Comparison of ENCODE assay signal across 1 cellular context in genomic region chr14:94400454-94400853, GRCh38.
TF ChIP-seq lines count a peak whose summit lies in the region.

No MANE protein-coding gene starts in this region.

TF ChIP-seq in HepG2, 621 proteins besides CTCF, POLR2A, EP300 and RAD21 (continued from another document and continues in another):
- no peak for TF ChIP-seq ZBTB44 (CRISPR knock-in tag; IDR thresholded peaks at IDR 0.05)
- no peak for TF ChIP-seq PAX8 (CRISPR knock-in tag; IDR thresholded peaks at IDR 0.05; ENCODE audit: borderline replicate concordance)
- TF ChIP-seq ZNF556 (CRISPR knock-in tag; IDR thresholded peaks at IDR 0.05; ENCODE audit: borderline replicate concordance): no peak
- no peak for TF ChIP-seq TFDP1 (CRISPR knock-in tag; IDR thresholded peaks at IDR 0.05; ENCODE audit: borderline replicate concordance)
- TF ChIP-seq NFE2 (CRISPR knock-in tag; IDR thresholded peaks at IDR 0.05): no peak
- no peak for TF ChIP-seq TFAP4 (IDR thresholded peaks at IDR 0.05; ENCODE audit: borderline replicate concordance, low read depth)
- no peak for TF ChIP-seq ZC3H13 (CRISPR knock-in tag; IDR thresholded peaks at IDR 0.05)
- TF ChIP-seq, protein P1, sequence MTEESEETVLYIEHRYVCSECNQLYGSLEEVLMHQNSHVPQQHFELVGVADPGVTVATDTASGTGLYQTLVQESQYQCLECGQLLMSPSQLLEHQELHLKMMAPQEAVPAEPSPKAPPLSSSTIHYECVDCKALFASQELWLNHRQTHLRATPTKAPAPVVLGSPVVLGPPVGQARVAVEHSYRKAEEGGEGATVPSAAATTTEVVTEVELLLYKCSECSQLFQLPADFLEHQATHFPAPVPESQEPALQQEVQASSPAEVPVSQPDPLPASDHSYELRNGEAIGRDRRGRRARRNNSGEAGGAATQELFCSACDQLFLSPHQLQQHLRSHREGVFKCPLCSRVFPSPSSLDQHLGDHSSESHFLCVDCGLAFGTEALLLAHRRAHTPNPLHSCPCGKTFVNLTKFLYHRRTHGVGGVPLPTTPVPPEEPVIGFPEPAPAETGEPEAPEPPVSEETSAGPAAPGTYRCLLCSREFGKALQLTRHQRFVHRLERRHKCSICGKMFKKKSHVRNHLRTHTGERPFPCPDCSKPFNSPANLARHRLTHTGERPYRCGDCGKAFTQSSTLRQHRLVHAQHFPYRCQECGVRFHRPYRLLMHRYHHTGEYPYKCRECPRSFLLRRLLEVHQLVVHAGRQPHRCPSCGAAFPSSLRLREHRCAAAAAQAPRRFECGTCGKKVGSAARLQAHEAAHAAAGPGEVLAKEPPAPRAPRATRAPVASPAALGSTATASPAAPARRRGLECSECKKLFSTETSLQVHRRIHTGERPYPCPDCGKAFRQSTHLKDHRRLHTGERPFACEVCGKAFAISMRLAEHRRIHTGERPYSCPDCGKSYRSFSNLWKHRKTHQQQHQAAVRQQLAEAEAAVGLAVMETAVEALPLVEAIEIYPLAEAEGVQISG (CRISPR knock-in tag; IDR thresholded peaks at IDR 0.05): no peak
- no peak for TF ChIP-seq HMGXB3 (CRISPR knock-in tag; IDR thresholded peaks at IDR 0.05; ENCODE audit: borderline replicate concordance)
- no peak for TF ChIP-seq HOXA3 (CRISPR knock-in tag; IDR thresholded peaks at IDR 0.05)
- no peak; the same call in 1 of the 2 replicates for TF ChIP-seq SMC3 (IDR thresholded peaks at IDR 0.05; ENCODE audit: low read length)
- no peak for TF ChIP-seq KMT2B (CRISPR knock-in tag; IDR thresholded peaks at IDR 0.05)
- no peak for TF ChIP-seq ZNF160 (CRISPR knock-in tag; IDR thresholded peaks at IDR 0.05)
- no peak for TF ChIP-seq SRSF9 (IDR thresholded peaks at IDR 0.05; ENCODE audit: borderline replicate concordance, insufficient read depth, low read depth, low read length, poor library complexity, severe bottlenecking)
- TF ChIP-seq, protein P2, sequence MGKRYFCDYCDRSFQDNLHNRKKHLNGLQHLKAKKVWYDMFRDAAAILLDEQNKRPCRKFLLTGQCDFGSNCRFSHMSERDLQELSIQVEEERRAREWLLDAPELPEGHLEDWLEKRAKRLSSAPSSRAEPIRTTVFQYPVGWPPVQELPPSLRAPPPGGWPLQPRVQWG (CRISPR knock-in tag; IDR thresholded peaks at IDR 0.05; ENCODE audit: borderline replicate concordance, low read depth): no peak
- no peak for TF ChIP-seq PAF1 (CRISPR knock-in tag; IDR thresholded peaks at IDR 0.05)
- TF ChIP-seq MIER3 (CRISPR knock-in tag; IDR thresholded peaks at IDR 0.05; ENCODE audit: borderline replicate concordance): peak; percentile 38; the same call in 1 of the 2 replicates
- no peak for TF ChIP-seq ZNF589 (CRISPR knock-in tag; conservative IDR thresholded peaks at IDR 0.05)
- TF ChIP-seq ZNF180 (CRISPR knock-in tag; IDR thresholded peaks at IDR 0.05; ENCODE audit: borderline replicate concordance, low read depth): no peak
- no peak for TF ChIP-seq SOX6 (IDR thresholded peaks at IDR 0.05)
- TF ChIP-seq SOX6 (CRISPR knock-in tag; IDR thresholded peaks at IDR 0.05): peak; percentile 96
- TF ChIP-seq CCAR2 (optimal IDR thresholded peaks at IDR 0.05; ENCODE audit: low read depth, low read length): no peak
- TF ChIP-seq ZNF460 (CRISPR knock-in tag; IDR thresholded peaks at IDR 0.05; ENCODE audit: borderline replicate concordance): no peak
- no peak for TF ChIP-seq KAT2B (IDR thresholded peaks at IDR 0.05; ENCODE audit: borderline replicate concordance, low read depth, low read length)
- TF ChIP-seq FOXC1 (CRISPR knock-in tag; IDR thresholded peaks at IDR 0.05; ENCODE audit: borderline replicate concordance): no peak
- TF ChIP-seq HOXA7 (CRISPR knock-in tag; IDR thresholded peaks at IDR 0.05): no peak
- no peak for TF ChIP-seq ZNF350 (CRISPR knock-in tag; IDR thresholded peaks at IDR 0.05; ENCODE audit: borderline replicate concordance, low read depth)
- TF ChIP-seq, protein P3, sequence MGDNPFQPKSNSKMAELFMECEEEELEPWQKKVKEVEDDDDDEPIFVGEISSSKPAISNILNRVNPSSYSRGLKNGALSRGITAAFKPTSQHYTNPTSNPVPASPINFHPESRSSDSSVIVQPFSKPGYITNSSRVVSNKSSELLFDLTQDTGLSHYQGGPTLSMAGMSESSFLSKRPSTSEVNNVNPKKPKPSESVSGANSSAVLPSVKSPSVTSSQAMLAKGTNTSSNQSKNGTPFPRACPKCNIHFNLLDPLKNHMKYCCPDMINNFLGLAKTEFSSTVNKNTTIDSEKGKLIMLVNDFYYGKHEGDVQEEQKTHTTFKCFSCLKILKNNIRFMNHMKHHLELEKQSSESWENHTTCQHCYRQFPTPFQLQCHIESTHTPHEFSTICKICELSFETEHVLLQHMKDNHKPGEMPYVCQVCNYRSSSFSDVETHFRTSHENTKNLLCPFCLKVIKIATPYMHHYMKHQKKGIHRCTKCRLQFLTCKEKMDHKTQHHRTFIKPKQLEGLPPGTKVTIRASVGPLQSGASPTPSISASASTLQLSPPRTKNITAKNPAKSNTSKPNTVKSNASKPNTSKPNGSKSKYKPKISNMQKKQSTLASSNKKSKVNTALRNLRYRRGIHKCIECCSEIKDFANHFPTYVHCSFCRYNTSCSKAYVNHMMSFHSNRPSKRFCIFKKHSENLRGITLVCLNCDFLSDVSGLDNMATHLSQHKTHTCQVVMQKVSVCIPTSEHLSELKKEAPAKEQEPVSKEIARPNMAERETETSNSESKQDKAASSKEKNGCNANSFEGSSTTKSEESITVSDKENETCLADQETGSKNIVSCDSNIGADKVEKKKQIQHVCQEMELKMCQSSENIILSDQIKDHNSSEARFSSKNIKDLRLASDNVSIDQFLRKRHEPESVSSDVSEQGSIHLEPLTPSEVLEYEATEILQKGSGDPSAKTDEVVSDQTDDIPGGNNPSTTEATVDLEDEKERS (CRISPR knock-in tag; IDR thresholded peaks at IDR 0.05): no peak
- peak; percentile 12; the same call in 1 of the 2 replicates for TF ChIP-seq ZMYM4 (CRISPR knock-in tag; IDR thresholded peaks at IDR 0.05)
- TF ChIP-seq ZNF256 (CRISPR knock-in tag; conservative IDR thresholded peaks at IDR 0.05): no peak
- TF ChIP-seq ZNF616 (CRISPR knock-in tag; IDR thresholded peaks at IDR 0.05; ENCODE audit: low read depth): no peak
- no peak for TF ChIP-seq SNRNP70 (IDR thresholded peaks at IDR 0.05; ENCODE audit: low read depth, low read length)
- no peak for TF ChIP-seq ZNF709 (CRISPR knock-in tag; IDR thresholded peaks at IDR 0.05)
- TF ChIP-seq, protein P4, sequence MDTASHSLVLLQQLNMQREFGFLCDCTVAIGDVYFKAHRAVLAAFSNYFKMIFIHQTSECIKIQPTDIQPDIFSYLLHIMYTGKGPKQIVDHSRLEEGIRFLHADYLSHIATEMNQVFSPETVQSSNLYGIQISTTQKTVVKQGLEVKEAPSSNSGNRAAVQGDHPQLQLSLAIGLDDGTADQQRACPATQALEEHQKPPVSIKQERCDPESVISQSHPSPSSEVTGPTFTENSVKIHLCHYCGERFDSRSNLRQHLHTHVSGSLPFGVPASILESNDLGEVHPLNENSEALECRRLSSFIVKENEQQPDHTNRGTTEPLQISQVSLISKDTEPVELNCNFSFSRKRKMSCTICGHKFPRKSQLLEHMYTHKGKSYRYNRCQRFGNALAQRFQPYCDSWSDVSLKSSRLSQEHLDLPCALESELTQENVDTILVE (CRISPR knock-in tag; IDR thresholded peaks at IDR 0.05): no peak
- TF ChIP-seq, protein P5, sequence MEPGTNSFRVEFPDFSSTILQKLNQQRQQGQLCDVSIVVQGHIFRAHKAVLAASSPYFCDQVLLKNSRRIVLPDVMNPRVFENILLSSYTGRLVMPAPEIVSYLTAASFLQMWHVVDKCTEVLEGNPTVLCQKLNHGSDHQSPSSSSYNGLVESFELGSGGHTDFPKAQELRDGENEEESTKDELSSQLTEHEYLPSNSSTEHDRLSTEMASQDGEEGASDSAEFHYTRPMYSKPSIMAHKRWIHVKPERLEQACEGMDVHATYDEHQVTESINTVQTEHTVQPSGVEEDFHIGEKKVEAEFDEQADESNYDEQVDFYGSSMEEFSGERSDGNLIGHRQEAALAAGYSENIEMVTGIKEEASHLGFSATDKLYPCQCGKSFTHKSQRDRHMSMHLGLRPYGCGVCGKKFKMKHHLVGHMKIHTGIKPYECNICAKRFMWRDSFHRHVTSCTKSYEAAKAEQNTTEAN (CRISPR knock-in tag; conservative IDR thresholded peaks at IDR 0.05): no peak
- 0 out of 2 replicates have a peak, but pooled peaks have one; percentile 22 for TF ChIP-seq MXD4 (CRISPR knock-in tag; IDR thresholded peaks at IDR 0.05)
- TF ChIP-seq ZNF567 (CRISPR knock-in tag; IDR thresholded peaks at IDR 0.05; ENCODE audit: borderline replicate concordance): no peak
- TF ChIP-seq JARID2 (CRISPR knock-in tag; IDR thresholded peaks at IDR 0.05; ENCODE audit: insufficient replicate concordance): no peak
- TF ChIP-seq PTBP1 (IDR thresholded peaks at IDR 0.05; ENCODE audit: low read depth, low read length, poor library complexity, severe bottlenecking): no peak
- TF ChIP-seq PRMT3 (CRISPR knock-in tag; IDR thresholded peaks at IDR 0.05; ENCODE audit: borderline replicate concordance, low read depth): no peak
- peak; percentile 59 for TF ChIP-seq PHF21A (CRISPR knock-in tag; IDR thresholded peaks at IDR 0.05)
- TF ChIP-seq IKZF4 (CRISPR knock-in tag; IDR thresholded peaks at IDR 0.05; ENCODE audit: borderline replicate concordance, low read depth, not compliant biosample characterization): no peak
- no peak for TF ChIP-seq KDM2A (CRISPR knock-in tag; IDR thresholded peaks at IDR 0.05; ENCODE audit: borderline replicate concordance, low read depth)
- TF ChIP-seq POGZ (CRISPR knock-in tag; IDR thresholded peaks at IDR 0.05): peak; percentile 52; the same call in 1 of the 2 replicates
- TF ChIP-seq FOXK2 (IDR thresholded peaks at IDR 0.05): peak; percentile 76
- TF ChIP-seq ZNF30 (CRISPR knock-in tag; IDR thresholded peaks at IDR 0.05): no peak
- TF ChIP-seq ZNF547 (CRISPR knock-in tag; IDR thresholded peaks at IDR 0.05): no peak
- TF ChIP-seq HNRNPLL (IDR thresholded peaks at IDR 0.05; ENCODE audit: low read depth, low read length, poor library complexity, severe bottlenecking): no peak
- TF ChIP-seq AGO2 (optimal IDR thresholded peaks at IDR 0.05; ENCODE audit: low read depth, low read length): no peak
- TF ChIP-seq ARHGAP35 (CRISPR knock-in tag; IDR thresholded peaks at IDR 0.05; ENCODE audit: borderline replicate concordance): no peak
- no peak for TF ChIP-seq CREB1 (IDR thresholded peaks at IDR 0.05)
- TF ChIP-seq CREB1 (CRISPR knock-in tag; IDR thresholded peaks at IDR 0.05): peak; percentile 20; the same call in 1 of the 2 replicates
- no peak for TF ChIP-seq CBX5 (CRISPR knock-in tag; IDR thresholded peaks at IDR 0.05; ENCODE audit: borderline replicate concordance)
